In genomic region chr3:42827654-42828053, GRCh38 we compare ENCODE assay signal across 26 cellular contexts. TPM values are rescaled to one million over a fixed set of nuclear protein-coding genes. Genes with fewer than 3 reads are reported as not detected.
"Had no signal": no experiment of that assay in that cellular context is flagged by ENCODE, and none has a peak within 500 bp of the region (broad histone marks: within the 10 kb centered on the region; RNA-seq: fewer than 3 reads in every experiment).

No MANE protein-coding gene starts in this region.

- H3K4me1 ChIP-seq: prostate gland, sigmoid colon had no signal

- H3K27me3 ChIP-seq: dorsolateral prefrontal cortex, sigmoid colon, tibial nerve had no signal

- H3K36me3 ChIP-seq: prostate gland, sigmoid colon, tibial nerve had no signal

- H3K27ac ChIP-seq: dorsolateral prefrontal cortex, prostate gland, sigmoid colon, tibial nerve had no signal

- DNase-seq: activated B cell treated with CpG ODN at 0.5 μM for 24 hours; activated CD4-positive, alpha-beta T cell treated with anti-CD3 and anti-CD28 coated beads, Interleukin-2, amount 10 ng/mL, durations not matched to agents 24 days and 14 days; activated CD8-positive, alpha-beta memory T cell treated with anti-CD3 and anti-CD28 coated beads, Interleukin-2, amount 50 U/mL, for 4 hours; activated CD8-positive, alpha-beta T cell treated with anti-CD3 and anti-CD28 coated beads, Interleukin-2, amount 10 ng/mL, durations not matched to agents 7 days and 5 days; activated gamma-delta T cell; activated naive CD8-positive, alpha-beta T cell treated with anti-CD3 and anti-CD28 coated beads for 36 hours; activated T-cell treated with anti-CD3 and anti-CD28 coated beads, Interleukin-2, amount 50 U/mL, for 72 hours; aorta; cerebellar nuclear complex; dorsolateral prefrontal cortex; endodermal cell; foreskin fibroblast; glutamatergic neuron; kidney glomerular epithelial cell; sigmoid colon; stimulated activated CD4-positive, alpha-beta T cell treated with anti-CD3 and anti-CD28 coated beads, Interleukin-2, amount 100 ng/mL, for 48 hours; stimulated activated naive B cell treated with anti-CD40 and anti-IgM and Interleukin-4, amounts not matched to agents 10 μg/mL and 1 μg/mL and 100 μg/mL, for 72 hours; substantia nigra had no signal

- ATAC-seq: activated CD8-positive, alpha-beta T cell treated with anti-CD3 and anti-CD28 coated beads, Interleukin-2, amount 10 ng/mL, durations not matched to agents 7 days and 5 days; activated T-cell treated with anti-CD3 and anti-CD28 coated beads, Interleukin-2, amount 50 U/mL, for 72 hours; esophagus mucosa; stimulated activated naive B cell treated with anti-CD40 and anti-IgM and Interleukin-4, amounts not matched to agents 10 μg/mL and 1 μg/mL and 100 μg/mL, for 72 hours had no signal

- H3K9me3 ChIP-seq: prostate gland, sigmoid colon, tibial nerve had no signal

- H3K4me3 ChIP-seq: dorsolateral prefrontal cortex, prostate gland, sigmoid colon, tibial nerve had no signal

RNA-seq across cellular contexts. Expression of gene ACKR2, which starts 18.4 kb away (rescaled TPM):
- polyA plus RNA-seq: neural cell had no signal

RNA-seq across cellular contexts. Expression of gene CYP8B1, which starts 48.0 kb away (rescaled TPM):
- total RNA-seq: activated B cell treated with CpG ODN at 0.5 μM for 24 hours; activated CD4-positive, alpha-beta T cell treated with anti-CD3 and anti-CD28 coated beads, Interleukin-2, amount 10 ng/mL, durations not matched to agents 24 days and 14 days; activated CD8-positive, alpha-beta T cell treated with anti-CD3 and anti-CD28 coated beads, Interleukin-2, amount 10 ng/mL, durations not matched to agents 7 days and 5 days; activated naive CD8-positive, alpha-beta T cell treated with anti-CD3 and anti-CD28 coated beads for 36 hours; activated T-cell treated with anti-CD3 and anti-CD28 coated beads, Interleukin-2, amount 50 U/mL, for 72 hours; aorta; endodermal cell; esophagus mucosa; lower leg skin; mesenteric fat pad; myocyte; prostate gland; sigmoid colon; T-helper 2 cell treated with Interferon-gamma antibody and Interleukin-4, amounts not matched to agents 100 ng/mL and 5 ng/mL, for 36 hours; tibial nerve had no signal
- polyA plus RNA-seq: neural cell had no signal

RNA-seq across cellular contexts. Expression of gene CCDC13, which starts 54.6 kb away (rescaled TPM):
- total RNA-seq: esophagus mucosa had no signal
